In genomic region chr11:126392638-126393023, GRCh38 we compare ENCODE assay signal across 12 cellular contexts. TPM values are rescaled to one million over a fixed set of nuclear protein-coding genes. Genes with fewer than 3 reads are reported as not detected.
A peak's percentile ranks its signal among the peaks of the same experiment; 100 is the strongest.
DNase-seq lines count a peak whose midpoint lies in the region; ATAC-seq and TF ChIP-seq lines count a peak whose summit lies in the region.
"Had no signal": no experiment of that assay in that cellular context is flagged by ENCODE, and none has a peak within 500 bp of the region (broad histone marks: within the 10 kb centered on the region; RNA-seq: fewer than 3 reads in every experiment).

No MANE protein-coding gene starts in this region.

- peak overlapping the region; percentile 60 to 91 (median 86) for H3K27ac Mint-ChIP-seq in immature natural killer cell
- H3K27ac Mint-ChIP-seq in CD8-positive, alpha-beta T cell: no peak overlapping the region

- peaks cover 0 to 2% (median 0%) of the 10 kb centered on the region in 3 donors for H3K27me3 Mint-ChIP-seq in immature natural killer cell (ENCODE audit: low read depth in 3 of 3)
- no peaks in the 10 kb centered on the region for H3K27me3 Mint-ChIP-seq in CD8-positive, alpha-beta T cell (ENCODE audit: low read depth)
- H3K27me3 Mint-ChIP-seq: stimulated activated naive CD8-positive, alpha-beta T cell treated with anti-CD3 and anti-CD28 coated beads, Interleukin-15, amount 100 ng/mL, for 72 hours had no signal

- no peak for TF ChIP-seq CTCF in GM13977 (IDR thresholded peaks at IDR 0.05; ENCODE audit: extremely low read depth, insufficient read depth, missing control alignments)
- no peak for TF ChIP-seq CTCF in CD8-positive, alpha-beta T cell (IDR thresholded peaks at IDR 0.05)

- H3K4me3 ChIP-seq in CD8-positive, alpha-beta T cell (ENCODE audit: low read depth, low read length): no peak overlapping the region
- H3K4me3 ChIP-seq: SK-N-MC had no signal

- no peaks in the 10 kb centered on the region for H3K36me3 ChIP-seq in CD8-positive, alpha-beta T cell (ENCODE audit: insufficient read depth, low read length)

- intact Hi-C loops in CD8-positive, alpha-beta T cell (cut with DNase I, micrococcal nuclease): loop anchor here in 1 of 2 experiments (10.0 kb wide), 1 partner anchor 228 kb away; no protein-coding TSS in a partner anchor

- no peaks in the 10 kb centered on the region for H3K9me3 Mint-ChIP-seq in immature natural killer cell
- H3K9me3 Mint-ChIP-seq in CD8-positive, alpha-beta T cell: no peaks in the 10 kb centered on the region
- H3K9me3 Mint-ChIP-seq: stimulated activated naive CD8-positive, alpha-beta T cell treated with anti-CD3 and anti-CD28 coated beads, Interleukin-15, amount 100 ng/mL, for 72 hours had no signal

- no peaks in the 10 kb centered on the region for H3K36me3 Mint-ChIP-seq in immature natural killer cell
- no peaks in the 10 kb centered on the region for H3K36me3 Mint-ChIP-seq in CD8-positive, alpha-beta T cell

- CTCF ChIA-PET in CD8-positive, alpha-beta T cell (lab: Charles Lee): interaction anchor here (1.2 kb wide), 1 partner anchor 88 kb away, joined by 3 read pairs; no protein-coding TSS in a partner anchor

- POLR2A ChIA-PET in CD8-positive, alpha-beta T cell (lab: Charles Lee): no interaction called here

- H3K27me3 ChIP-seq in CD8-positive, alpha-beta T cell (ENCODE audit: insufficient read depth, low read length): no peaks in the 10 kb centered on the region

- ATAC-seq in GM21737 (IDR thresholded peaks at IDR 0.05; ENCODE audit: unreplicated experiment): peak; percentile 33
- no peak for ATAC-seq in CD8-positive, alpha-beta T cell
- ATAC-seq: stimulated activated naive CD8-positive, alpha-beta T cell treated with anti-CD3 and anti-CD28 coated beads, Interleukin-15, amount 100 ng/mL, for 72 hours had no signal

- DNase-seq in GDM1 (lab: John Stamatoyannopoulos, UW): peak; percentile 95
- peak; percentile 49 to 56 for DNase-seq in NCI-H446 (lab: John Stamatoyannopoulos, UW)
- DNase-seq in immature natural killer cell: peak in 1 of 3 donors; percentile 9
- no peak for DNase-seq in GM19238 (ENCODE audit: insufficient read length, low spot score)
- DNase-seq in DMS153 treated with DMSO at 0.1 percent for 48 hours (lab: John Stamatoyannopoulos, UW; ENCODE audit: unreplicated experiment): no peak
- no peak for DNase-seq in GM13977 (ENCODE audit: low spot score)
- no peak for DNase-seq in CD8-positive, alpha-beta T cell
- DNase-seq: NCI-H187; stimulated activated CD4-positive, alpha-beta T cell treated with anti-CD3 and anti-CD28 coated beads, Interleukin-12 subunit alpha, Interleukin-12 subunit beta, amount 100 ng/mL, for 4 hours; stimulated activated naive CD8-positive, alpha-beta T cell treated with anti-CD3 and anti-CD28 coated beads, Interleukin-15, amount 100 ng/mL, for 72 hours had no signal

- in situ Hi-C loops in GM13977 (cut with MboI; ENCODE audit: low pct_unique_long_range_greater_than_20kb, low sequenced_read_pairs, unreplicated experiment): no loop called here

- H3K4me1 ChIP-seq in CD8-positive, alpha-beta T cell (ENCODE audit: insufficient read depth, low read length): no peaks in the 10 kb centered on the region

- peaks cover 41 to 43% of the 10 kb centered on the region in 2 donors for H3K4me1 Mint-ChIP-seq in immature natural killer cell
- peaks cover 2% of the 10 kb centered on the region for H3K4me1 Mint-ChIP-seq in CD8-positive, alpha-beta T cell (ENCODE audit: low read depth)

- no peaks in the 10 kb centered on the region for H3K9me3 ChIP-seq in CD8-positive, alpha-beta T cell (ENCODE audit: low read length)

- peak overlapping the region; percentile 50 to 72 (median 69) for H3K4me3 Mint-ChIP-seq in immature natural killer cell
- H3K4me3 Mint-ChIP-seq in CD8-positive, alpha-beta T cell: no peak overlapping the region
- H3K4me3 Mint-ChIP-seq: stimulated activated naive CD8-positive, alpha-beta T cell treated with anti-CD3 and anti-CD28 coated beads, Interleukin-15, amount 100 ng/mL, for 72 hours had no signal

- no peak overlapping the region for H3K27ac ChIP-seq in CD8-positive, alpha-beta T cell (ENCODE audit: low read depth, low read length)
- H3K27ac ChIP-seq: SK-N-MC had no signal

RNA-seq across cellular contexts. Expression of gene ST3GAL4, which starts 37.1 kb away (rescaled TPM):
- polyA plus RNA-seq in immature natural killer cell: 10 to 100 TPM; 25.0 to 31.7 (median 30.9) TPM
- 1 to 10 TPM; 2.8 to 3.7 TPM for total RNA-seq in CD8-positive, alpha-beta T cell

Comparison
In these comparisons a context has a peak if more than half of its experiments do, and no peak if none do; other contexts are left out.
1. DNase-seq: peak in GDM1 (single experiment) and NCI-H446 (2 of 2); none in GM19238 (single experiment), DMS153 treated with DMSO at 0.1 percent for 48 hours (single experiment), GM13977 (single experiment) and CD8-positive, alpha-beta T cell (0 of 7).